ENCODE assay signal across 10 cellular contexts in genomic region chr17:8056232-8056975, GRCh38. TPM values are rescaled to one million over a fixed set of nuclear protein-coding genes. Genes with fewer than 3 reads are reported as not detected.
DNase-seq lines count a peak whose midpoint lies in the region; ATAC-seq and TF ChIP-seq lines count a peak whose summit lies in the region.
"Had no signal": no experiment of that assay in that cellular context is flagged by ENCODE, and none has a peak within 500 bp of the region (broad histone marks: within the 10 kb centered on the region; RNA-seq: fewer than 3 reads in every experiment).

No MANE protein-coding gene starts in this region.

- H3K9ac ChIP-seq in SK-N-SH, result no peak overlapping the region
- no peak overlapping the region for H3K9ac ChIP-seq in MM.1S (ENCODE audit: low read length)

- 0 out of 2 replicates have a peak overlapping the region, but pooled peaks have one; percentile 23 for H3K4me2 ChIP-seq in SK-N-SH
- H3K4me2 ChIP-seq in MM.1S (ENCODE audit: low read depth, low read length), result no peak overlapping the region

- TF ChIP-seq CTCF in SK-N-SH (IDR thresholded peaks at IDR 0.05), result no peak
- no peak for TF ChIP-seq CTCF in LNCaP clone FGC (IDR thresholded peaks at IDR 0.05; ENCODE audit: control insufficient read depth, extremely low read depth, insufficient read depth)
- TF ChIP-seq CTCF in adrenal gland (IDR thresholded peaks at IDR 0.05), result no peak
- TF ChIP-seq CTCF in stomach (IDR thresholded peaks at IDR 0.05), result no peak
- TF ChIP-seq CTCF in MM.1S (IDR thresholded peaks at IDR 0.05; ENCODE audit: low read length), result no peak

- H3K79me2 ChIP-seq in SK-N-SH (ENCODE audit: insufficient read depth) (no peaks in the 10 kb centered on the region), MM.1S (ENCODE audit: low read length) (no peaks in the 10 kb centered on the region)

- H3K4me1 ChIP-seq in SK-N-SH (ENCODE audit: control insufficient read depth in 1 of 2, insufficient read depth in 2 of 2, low read depth in 1 of 2, low read length in 1 of 2) (peaks cover 0 to 6% of the 10 kb centered on the region in 2 experiments; a peak in 2 of 4 replicates), adrenal gland (replicated peaks in 1 of 2) (no peaks in the 10 kb centered on the region), stomach (peaks cover 18 to 60% (median 35%) of the 10 kb centered on the region in 4 donors), MM.1S (ENCODE audit: low read length) (peaks cover 1% of the 10 kb centered on the region)

- H3K9me3 ChIP-seq in SK-N-SH, result no peaks in the 10 kb centered on the region
- no peaks in the 10 kb centered on the region for H3K9me3 ChIP-seq in adrenal gland (replicated peaks in 1 of 3)
- no peaks in the 10 kb centered on the region for H3K9me3 ChIP-seq in stomach
- no peaks in the 10 kb centered on the region for H3K9me3 ChIP-seq in MM.1S (replicated peaks; ENCODE audit: insufficient read depth, low read length)

- H3K9me2 ChIP-seq in SK-N-SH (no peaks in the 10 kb centered on the region), MM.1S (replicated peaks; ENCODE audit: insufficient read depth, low read length) (no peaks in the 10 kb centered on the region)

- no peak overlapping the region for H3K27ac ChIP-seq in SK-N-SH (ENCODE audit: low read depth in 2 of 2, low read length in 1 of 2)
- peak overlapping the region in 1 of 5 donors; percentile 72 for H3K27ac ChIP-seq in adrenal gland
- peak overlapping the region; percentile 80 to 92 (median 83) for H3K27ac ChIP-seq in stomach
- no peak overlapping the region for H3K27ac ChIP-seq in MM.1S (ENCODE audit: low read length)

- no peak for ATAC-seq in SK-N-SH treated with all-trans-retinoic acid at 6 μM for 48 hours

- CTCF ChIA-PET in SK-N-SH (lab: Yijun Ruan, JAX), result interaction anchor here (0.9 to 8.9 kb wide), 26 partner anchors 13 to 313 kb away, joined by 3 to 390 read pairs (median 14); partner anchors contain the start of genes ALOX12B, ALOXE3, NAA38 and RNF227

- H3K36me3 ChIP-seq in SK-N-SH (replicated peaks in 1 of 2; ENCODE audit: control insufficient read depth in 1 of 2, insufficient read depth in 2 of 2, low read length in 1 of 2), result no peaks in the 10 kb centered on the region
- H3K36me3 ChIP-seq in adrenal gland (replicated peaks in 1 of 2), result no peaks in the 10 kb centered on the region
- H3K36me3 ChIP-seq in stomach, result no peaks in the 10 kb centered on the region
- no peaks in the 10 kb centered on the region for H3K36me3 ChIP-seq in MM.1S (replicated peaks; ENCODE audit: insufficient read depth, low read length)

- H2AFZ ChIP-seq in SK-N-SH (ENCODE audit: low read depth) (no peak overlapping the region), MM.1S (ENCODE audit: low read length) (no peak overlapping the region)

- peaks cover 21% of the 10 kb centered on the region; the same call in 1 of the 2 replicates for H3K27me3 ChIP-seq in SK-N-SH (ENCODE audit: insufficient read depth)
- peaks cover 8% of the 10 kb centered on the region for H3K27me3 ChIP-seq in adrenal gland
- peaks cover 0 to 48% (median under 1%) of the 10 kb centered on the region in 3 donors for H3K27me3 ChIP-seq in stomach
- H3K27me3 ChIP-seq in MM.1S (replicated peaks; ENCODE audit: insufficient read depth, low read length), result peaks cover 81% of the 10 kb centered on the region

- no peak for TF ChIP-seq EP300 in SK-N-SH (IDR thresholded peaks at IDR 0.05; ENCODE audit: borderline replicate concordance in 1 of 2, low read depth in 1 of 2, low read length in 1 of 2)
- TF ChIP-seq EP300 in stomach (IDR thresholded peaks at IDR 0.05), result no peak

- TF ChIP-seq POLR2A in adrenal gland (IDR thresholded peaks at IDR 0.05) (no peak), stomach (IDR thresholded peaks at IDR 0.05) (peak in 1 of 4 donors; percentile 55)

- H3F3A ChIP-seq in SK-N-SH (replicated peaks; ENCODE audit: insufficient read depth), result no peaks in the 10 kb centered on the region
- H3F3A ChIP-seq in MM.1S (ENCODE audit: insufficient read depth, low read length), result no peaks in the 10 kb centered on the region

- POLR2A ChIA-PET in SK-N-SH (lab: Yijun Ruan, JAX), result interaction anchor here (1.3 kb wide), 1 partner anchor 141 kb away, joined by 3 read pairs; the partner anchor contains the start of gene RNF227

- DNase-seq in SK-N-SH (no peak), LNCaP clone FGC (ENCODE audit: low read depth) (peak; percentile 100), adrenal gland (peak in 6 of 7 donors; percentile 43 to 72 (median 62)), kidney glomerular epithelial cell (lab: John Stamatoyannopoulos, UW) (peak; percentile 6), stomach (peak; percentile 81), NCI-H748 treated with DMSO at 0.1 percent for 48 hours (lab: John Stamatoyannopoulos, UW) (no peak), MM.1S (no peak)

- no peak overlapping the region for H3K4me3 ChIP-seq in SK-N-SH (ENCODE audit: low read depth in 2 of 2, low read length in 1 of 2)
- peak overlapping the region; percentile 61 for H3K4me3 ChIP-seq in LNCaP clone FGC (ENCODE audit: low read depth, low read length)
- H3K4me3 ChIP-seq in adrenal gland, result no peak overlapping the region
- H3K4me3 ChIP-seq in stomach, result peak overlapping the region in 2 of 4 donors; percentile 13 to 31
- H3K4me3 ChIP-seq in MM.1S (ENCODE audit: low read length), result no peak overlapping the region

- no peaks in the 10 kb centered on the region for H4K20me1 ChIP-seq in SK-N-SH (ENCODE audit: insufficient read depth)
- H4K20me1 ChIP-seq in MM.1S (ENCODE audit: insufficient read depth, low read length), result no peaks in the 10 kb centered on the region

- no peak for TF ChIP-seq RAD21 in SK-N-SH (IDR thresholded peaks at IDR 0.05; ENCODE audit: low read length)

- intact Hi-C loops in adrenal gland (cut with DNase I), result loop anchor here in 1 of 2 donors (5.0 kb wide), 1 partner anchor 144 kb away; no protein-coding TSS in a partner anchor
- intact Hi-C loops in stomach (cut with DNase I; ENCODE audit: low total_unique reads), result no loop called here

- WGBS in SK-N-SH (ENCODE audit: low lambda C conversion rate), result 62% methylated on average over 14 of the region's 14 CpGs
- 43 to 52% (median 50%) methylated on average over 14 of the region's 14 CpGs for WGBS in adrenal gland, 4 donors
- 11 to 22% (median 12%) methylated on average over 14 of the region's 14 CpGs for WGBS in stomach, 5 donors

TF ChIP-seq in SK-N-SH, 30 proteins besides CTCF, POLR2A, EP300 and RAD21:
- no peak for TF ChIP-seq MEF2A (IDR thresholded peaks at IDR 0.05; ENCODE audit: borderline replicate concordance, low read depth)
- no peak for TF ChIP-seq TEAD4 (IDR thresholded peaks at IDR 0.05; ENCODE audit: borderline replicate concordance, insufficient read depth)

TF ChIP-seq in SK-N-SH treated with all-trans-retinoic acid at 6 μM for 48 hours, 23 proteins besides CTCF, POLR2A, EP300 and RAD21 (continues in another document):
- TF ChIP-seq ZNF8 (CRISPR knock-in tag; IDR thresholded peaks at IDR 0.05), result no peak
- no peak for TF ChIP-seq TOX (CRISPR knock-in tag; IDR thresholded peaks at IDR 0.05; ENCODE audit: borderline replicate concordance)
- no peak for TF ChIP-seq CSDC2 (CRISPR knock-in tag; IDR thresholded peaks at IDR 0.05)
- no peak for TF ChIP-seq PPARA (CRISPR knock-in tag; IDR thresholded peaks at IDR 0.05; ENCODE audit: borderline replicate concordance)
- no peak for TF ChIP-seq ZC3H10 (CRISPR knock-in tag; IDR thresholded peaks at IDR 0.05)
- TF ChIP-seq BACH2 (CRISPR knock-in tag; IDR thresholded peaks at IDR 0.05; ENCODE audit: borderline replicate concordance), result no peak
- TF ChIP-seq TSHZ2 (CRISPR knock-in tag; IDR thresholded peaks at IDR 0.05), result no peak
- no peak for TF ChIP-seq ARNTL (CRISPR knock-in tag; IDR thresholded peaks at IDR 0.05; ENCODE audit: borderline replicate concordance, low read depth)

RNA-seq across cellular contexts. Expression of gene ALOX15B, which starts 17.5 kb away (rescaled TPM):
- polyA plus RNA-seq in SK-N-SH (2012; rRNA removed) (not detected in 2 replicates), adrenal gland (1 to 10 TPM; 1.1 to 5.8 (median 2.0) TPM), stomach (10 to 100 TPM in 1 of 3 donors, 1 to 10 TPM in 2; 2.4 to 10.5 (median 3.1) TPM)
- polyA plus RNA-seq in SK-N-SH (2012; cell fraction: cytosol; rRNA removed), result not detected in 2 replicates
- polyA plus RNA-seq in SK-N-SH (2012; cell fraction: nucleus; rRNA removed), result 0.01 TPM in 1 of 2 replicates, not detected in the other
- total RNA-seq in adrenal gland (1 to 10 TPM; 2.0 to 9.8 (median 4.6) TPM), stomach (1 to 10 TPM in 4 of 5 donors, not detected in 1; 1.5 to 7.0 (median 2.6) TPM)
- total RNA-seq: CD4-positive, CD25-positive, alpha-beta regulatory T cell; T-helper 2 cell treated with Interferon-gamma antibody and Interleukin-4, amounts not matched to agents 100 ng/mL and 5 ng/mL, for 36 hours had no signal
- polyA plus RNA-seq: CD4-positive, CD25-positive, alpha-beta regulatory T cell had no signal

RNA-seq across cellular contexts. Expression of gene ALOX12B, which starts 31.1 kb away (rescaled TPM):
- 0.20 TPM in 1 of 2 replicates, not detected in the other for polyA plus RNA-seq in SK-N-SH (2012; rRNA removed)
- 0.03 and 0.16 TPM in 2 replicates for polyA plus RNA-seq in SK-N-SH (2012; cell fraction: cytosol; rRNA removed)
- 0.36 TPM in 1 of 2 replicates, not detected in the other for polyA plus RNA-seq in SK-N-SH (2012; cell fraction: nucleus; rRNA removed)
- not detected for total RNA-seq in adrenal gland
- polyA plus RNA-seq in adrenal gland, result not detected
- not detected for total RNA-seq in stomach
- under 1 TPM in 1 of 3 donors, not detected in 2; 0.88 TPM for polyA plus RNA-seq in stomach
- total RNA-seq: CD4-positive, CD25-positive, alpha-beta regulatory T cell; T-helper 2 cell treated with Interferon-gamma antibody and Interleukin-4, amounts not matched to agents 100 ng/mL and 5 ng/mL, for 36 hours had no signal

RNA-seq across cellular contexts. Expression of gene GUCY2D, which starts 54.0 kb away (rescaled TPM):
- polyA plus RNA-seq in SK-N-SH (2012; rRNA removed) (not detected in 2 replicates), adrenal gland (not detected), stomach (under 1 TPM in 1 of 3 donors, not detected in 2; 0.25 TPM)
- not detected in 2 replicates for polyA plus RNA-seq in SK-N-SH (2012; cell fraction: cytosol; rRNA removed)
- polyA plus RNA-seq in SK-N-SH (2012; cell fraction: nucleus; rRNA removed), result 0.01 and 0.07 TPM in 2 replicates
- total RNA-seq in adrenal gland (not detected), stomach (not detected)
- total RNA-seq: CD4-positive, CD25-positive, alpha-beta regulatory T cell had no signal

Comparison
In these comparisons a context has a peak if more than half of its experiments do, and no peak if none do; other contexts are left out.
1. DNase-seq: peak in LNCaP clone FGC (single experiment), adrenal gland (6 of 7), kidney glomerular epithelial cell (single experiment) and stomach (single experiment); none in SK-N-SH (single experiment), NCI-H748 treated with DMSO at 0.1 percent for 48 hours (single experiment) and MM.1S (single experiment).
2. H3K27ac ChIP-seq: peak in stomach (5 of 5); none in SK-N-SH (0 of 2) and MM.1S (single experiment).